In the genomic region with DNA sequence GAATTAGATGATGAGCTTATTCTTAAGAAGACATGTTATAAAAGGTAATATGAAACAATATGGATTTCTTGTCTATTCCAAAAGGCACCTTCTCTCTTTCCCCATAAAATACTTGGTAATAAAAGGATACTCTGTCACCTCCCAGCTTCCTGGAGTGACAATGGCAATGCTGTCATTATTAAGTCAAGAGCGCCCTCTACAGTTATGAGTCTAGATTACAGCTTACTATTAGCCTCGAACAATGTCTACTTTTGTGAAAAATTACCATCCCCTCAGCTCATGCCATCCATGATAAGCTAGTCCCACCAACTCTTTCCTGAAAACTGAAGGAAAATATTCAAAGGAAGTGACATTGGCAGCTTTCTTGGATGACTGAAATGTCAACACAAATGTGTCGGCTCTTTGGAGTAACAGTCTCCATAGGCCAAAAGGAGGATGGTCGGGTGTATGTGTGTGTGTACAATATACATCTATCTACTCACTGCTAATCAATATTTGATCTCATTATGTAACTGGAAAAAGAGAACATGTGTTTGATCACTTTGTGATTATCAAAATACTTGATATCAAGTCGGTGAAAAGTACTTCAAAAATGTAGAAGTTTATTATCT, we compare ENCODE assay signal across 1 cellular context.
A peak's percentile ranks its signal among the peaks of the same experiment; 100 is the strongest.
TF ChIP-seq lines count a peak whose summit lies in the region.

No MANE protein-coding gene starts in this region.

TF ChIP-seq in K562, 482 proteins besides CTCF, POLR2A, EP300 and RAD21 (continued from another document):
- TF ChIP-seq, protein P1, sequence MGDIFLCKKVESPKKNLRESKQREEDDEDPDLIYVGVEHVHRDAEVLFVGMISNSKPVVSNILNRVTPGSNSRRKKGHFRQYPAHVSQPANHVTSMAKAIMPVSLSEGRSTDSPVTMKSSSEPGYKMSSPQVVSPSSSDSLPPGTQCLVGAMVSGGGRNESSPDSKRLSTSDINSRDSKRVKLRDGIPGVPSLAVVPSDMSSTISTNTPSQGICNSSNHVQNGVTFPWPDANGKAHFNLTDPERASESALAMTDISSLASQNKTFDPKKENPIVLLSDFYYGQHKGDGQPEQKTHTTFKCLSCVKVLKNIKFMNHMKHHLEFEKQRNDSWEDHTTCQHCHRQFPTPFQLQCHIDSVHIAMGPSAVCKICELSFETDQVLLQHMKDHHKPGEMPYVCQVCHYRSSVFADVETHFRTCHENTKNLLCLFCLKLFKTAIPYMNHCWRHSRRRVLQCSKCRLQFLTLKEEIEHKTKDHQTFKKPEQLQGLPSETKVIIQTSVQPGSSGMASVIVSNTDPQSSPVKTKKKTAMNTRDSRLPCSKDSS (IDR thresholded peaks at IDR 0.05; ENCODE audit: low read depth, partially characterized antibody), result no peak
- no peak for TF ChIP-seq HLTF (IDR thresholded peaks at IDR 0.05)
- no peak for TF ChIP-seq RBM17 (IDR thresholded peaks at IDR 0.05; ENCODE audit: borderline replicate concordance, low read depth, low read length)
- no peak for TF ChIP-seq L3MBTL2 (IDR thresholded peaks at IDR 0.05)
- no peak for TF ChIP-seq CXXC5 (CRISPR knock-in tag; IDR thresholded peaks at IDR 0.05)
- peak; percentile 51 for TF ChIP-seq SMC3 (conservative IDR thresholded peaks at IDR 0.05; ENCODE audit: insufficient read depth, low read depth, low read length)
- TF ChIP-seq KLF1 (tag; IDR thresholded peaks at IDR 0.05), result no peak
- TF ChIP-seq PPARD (CRISPR knock-in tag; IDR thresholded peaks at IDR 0.05), result no peak
- no peak for TF ChIP-seq PBX2 (CRISPR knock-in tag; IDR thresholded peaks at IDR 0.05; ENCODE audit: low read depth)
- 0 out of 2 replicates have a peak, but pooled peaks have one; percentile 18 for TF ChIP-seq PBX2 (tag; conservative IDR thresholded peaks at IDR 0.05; ENCODE audit: low read depth)
- TF ChIP-seq CAMTA2 (CRISPR knock-in tag; conservative IDR thresholded peaks at IDR 0.05), result no peak
- TF ChIP-seq DMBX1 (CRISPR knock-in tag; IDR thresholded peaks at IDR 0.05; ENCODE audit: borderline replicate concordance), result no peak
- no peak for TF ChIP-seq ZNF184 (CRISPR knock-in tag; IDR thresholded peaks at IDR 0.05)
- TF ChIP-seq BACH1 (tag; IDR thresholded peaks at IDR 0.05), result no peak
- no peak for TF ChIP-seq PCBP1 (IDR thresholded peaks at IDR 0.05; ENCODE audit: low read depth, low read length, poor library complexity, severe bottlenecking)
- peak; percentile 71 for TF ChIP-seq DEAF1 (CRISPR knock-in tag; IDR thresholded peaks at IDR 0.05)
- TF ChIP-seq HMGN3 (IDR thresholded peaks at IDR 0.05; ENCODE audit: borderline replicate concordance, extremely low read depth, insufficient read length, low read depth, low read length), result no peak
- TF ChIP-seq, protein P2, sequence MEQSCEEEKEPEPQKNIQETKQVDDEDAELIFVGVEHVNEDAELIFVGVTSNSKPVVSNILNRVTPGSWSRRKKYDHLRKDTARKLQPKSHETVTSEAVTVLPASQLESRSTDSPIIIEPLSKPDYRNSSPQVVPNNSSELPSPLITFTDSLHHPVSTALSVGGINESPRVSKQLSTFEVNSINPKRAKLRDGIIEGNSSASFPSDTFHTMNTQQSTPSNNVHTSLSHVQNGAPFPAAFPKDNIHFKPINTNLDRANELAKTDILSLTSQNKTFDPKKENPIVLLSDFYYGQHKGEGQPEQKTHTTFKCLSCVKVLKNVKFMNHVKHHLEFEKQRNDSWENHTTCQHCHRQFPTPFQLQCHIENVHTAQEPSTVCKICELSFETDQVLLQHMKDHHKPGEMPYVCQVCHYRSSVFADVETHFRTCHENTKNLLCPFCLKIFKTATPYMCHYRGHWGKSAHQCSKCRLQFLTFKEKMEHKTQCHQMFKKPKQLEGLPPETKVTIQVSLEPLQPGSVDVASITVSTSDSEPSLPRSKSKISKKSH (CRISPR knock-in tag; IDR thresholded peaks at IDR 0.05), result no peak
- TF ChIP-seq STAT5B (CRISPR knock-in tag; IDR thresholded peaks at IDR 0.05), result no peak
- no peak for TF ChIP-seq CHCHD3 (CRISPR knock-in tag; IDR thresholded peaks at IDR 0.05)
- TF ChIP-seq NCOA4 (IDR thresholded peaks at IDR 0.05; ENCODE audit: partially characterized antibody), result no peak
- no peak for TF ChIP-seq ZNF584 (CRISPR knock-in tag; IDR thresholded peaks at IDR 0.05; ENCODE audit: low read depth)
- TF ChIP-seq PHF8 (IDR thresholded peaks at IDR 0.05; ENCODE audit: borderline replicate concordance, low read length), result no peak
- TF ChIP-seq TGIF2 (CRISPR knock-in tag; IDR thresholded peaks at IDR 0.05), result no peak
- no peak for TF ChIP-seq ZNF764 (CRISPR knock-in tag; IDR thresholded peaks at IDR 0.05; ENCODE audit: low read depth)
- TF ChIP-seq, protein P3, sequence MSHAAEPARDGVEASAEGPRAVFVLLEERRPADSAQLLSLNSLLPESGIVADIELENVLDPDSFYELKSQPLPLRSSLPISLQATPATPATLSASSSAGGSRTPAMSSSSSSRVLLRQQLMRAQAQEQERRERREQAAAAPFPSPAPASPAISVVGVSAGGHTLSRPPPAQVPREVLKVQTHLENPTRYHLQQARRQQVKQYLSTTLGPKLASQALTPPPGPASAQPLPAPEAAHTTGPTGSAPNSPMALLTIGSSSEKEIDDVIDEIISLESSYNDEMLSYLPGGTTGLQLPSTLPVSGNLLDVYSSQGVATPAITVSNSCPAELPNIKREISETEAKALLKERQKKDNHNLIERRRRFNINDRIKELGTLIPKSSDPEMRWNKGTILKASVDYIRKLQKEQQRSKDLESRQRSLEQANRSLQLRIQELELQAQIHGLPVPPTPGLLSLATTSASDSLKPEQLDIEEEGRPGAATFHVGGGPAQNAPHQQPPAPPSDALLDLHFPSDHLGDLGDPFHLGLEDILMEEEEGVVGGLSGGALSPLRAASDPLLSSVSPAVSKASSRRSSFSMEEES (CRISPR knock-in tag; IDR thresholded peaks at IDR 0.05), result no peak
- TF ChIP-seq FOXM1 (IDR thresholded peaks at IDR 0.05; ENCODE audit: low read depth), result no peak
- TF ChIP-seq FOXM1 (CRISPR knock-in tag; IDR thresholded peaks at IDR 0.05; ENCODE audit: low read depth), result no peak
- TF ChIP-seq ZHX1 (conservative IDR thresholded peaks at IDR 0.05; ENCODE audit: low read length), result no peak
- no peak for TF ChIP-seq SIRT6 (IDR thresholded peaks at IDR 0.05; ENCODE audit: low read depth, low read length)
- no peak for TF ChIP-seq TOE1 (IDR thresholded peaks at IDR 0.05; ENCODE audit: borderline replicate concordance)
- TF ChIP-seq TOE1 (CRISPR knock-in tag; IDR thresholded peaks at IDR 0.05; ENCODE audit: borderline replicate concordance, low read depth), result no peak
